ENCODE assay signal across 25 cellular contexts in genomic region chr3:2883292-2883691, GRCh38.
DNase-seq lines count a peak whose midpoint lies in the region; FAIRE-seq and TF ChIP-seq lines count a peak whose summit lies in the region.
"Had no signal": no experiment of that assay in that cellular context is flagged by ENCODE, and none has a peak within 500 bp of the region (broad histone marks: within the 10 kb centered on the region; RNA-seq: fewer than 3 reads in every experiment).

No MANE protein-coding gene starts in this region.

- H3K4me2 ChIP-seq in H1 (ENCODE audit: insufficient read depth in 1 of 2, low read depth in 2 of 2, low read length in 2 of 2) = no peak overlapping the region
- H3K4me2 ChIP-seq: BLaER1 had no signal

- no peak overlapping the region for H4K91ac ChIP-seq in H1 (replicated peaks; ENCODE audit: insufficient read length, low read length)

- H4K20me1 ChIP-seq in H1 (replicated peaks in 1 of 2; ENCODE audit: control insufficient read depth in 1 of 2, insufficient read depth in 2 of 2, low read length in 2 of 2) = no peaks in the 10 kb centered on the region
- H4K20me1 ChIP-seq: BLaER1 had no signal

- 98% methylated on average over 3 of the region's 3 CpGs; no CpG with 5 or more reads in 1 of the 2 experiments for WGBS in H1 (ENCODE audit: extremely low coverage in 1 of 2, insufficient coverage in 1 of 2, insufficient read length in 1 of 2, insufficient replicate concordance in 2 of 2, low coverage in 1 of 2, low lambda C conversion rate in 2 of 2, missing lambda C conversion rate in 1 of 2), 2 experiments

- H3K4me1 ChIP-seq in H1 (replicated peaks in 1 of 4; ENCODE audit: control insufficient read depth in 3 of 4, insufficient read depth in 4 of 4, low read length in 3 of 4) (no peaks in the 10 kb centered on the region), neuron (ENCODE audit: insufficient read depth, low read length) (peaks cover 6% of the 10 kb centered on the region)
- H3K4me1 ChIP-seq: BE2C, BLaER1 had no signal

- CTCF ChIA-PET in H1 (lab: Charles Lee; ENCODE audit: partially characterized antibody) = no interaction called here

- H3K9me3 ChIP-seq in H1 (ENCODE audit: insufficient read depth in 2 of 2, low read depth in 1 of 2, low read length in 1 of 2) (no peaks in the 10 kb centered on the region), neuron (ENCODE audit: low read length) (no peaks in the 10 kb centered on the region)
- H3K9me3 ChIP-seq: BE2C, BLaER1 had no signal

- H3K79me1 ChIP-seq in H1 (ENCODE audit: low read depth, low read length) = no peaks in the 10 kb centered on the region

- no peak overlapping the region for H2AK5ac ChIP-seq in H1 (ENCODE audit: low read depth, low read length)

- TF ChIP-seq CTCF in H1 (IDR thresholded peaks at IDR 0.05; ENCODE audit: control extremely low read depth in 1 of 3, insufficient read depth in 1 of 3, low read depth in 1 of 3, low read length in 3 of 3) = no peak
- no peak for TF ChIP-seq CTCF in GM13977 (IDR thresholded peaks at IDR 0.05; ENCODE audit: extremely low read depth, insufficient read depth, missing control alignments)

- 0 out of 2 replicates have a peak overlapping the region, but pooled peaks have one; percentile 67 for H2AFZ ChIP-seq in H1 (ENCODE audit: low read length)
- peak overlapping the region; percentile 5 for H2AFZ ChIP-seq in neuron (ENCODE audit: low read depth, low read length)

- no peak overlapping the region for H3K56ac ChIP-seq in H1 (replicated peaks; ENCODE audit: insufficient read length, low read depth, low read length)

- in situ Hi-C loops in GM13977 (cut with MboI; ENCODE audit: low pct_unique_long_range_greater_than_20kb, low sequenced_read_pairs, unreplicated experiment) = no loop called here

- H4K5ac ChIP-seq in H1 (ENCODE audit: insufficient read length, low read depth, low read length) = no peak overlapping the region

- H3K23me2 ChIP-seq in H1 (ENCODE audit: low read depth, low read length) = no peaks in the 10 kb centered on the region

- no peak overlapping the region for H4K8ac ChIP-seq in H1 (ENCODE audit: extremely low read depth, insufficient read depth, low read length)

- no peak overlapping the region for H3K27ac ChIP-seq in H1 (ENCODE audit: low read depth, low read length)
- H3K27ac ChIP-seq: BLaER1 had no signal

- H3K27me3 ChIP-seq in H1 (replicated peaks in 1 of 4; ENCODE audit: control insufficient read depth in 3 of 4, extremely low read depth in 1 of 4, insufficient read depth in 3 of 4, low read length in 3 of 4) (no peaks in the 10 kb centered on the region), neuron (ENCODE audit: insufficient read depth, low read length) (no peaks in the 10 kb centered on the region)
- H3K27me3 ChIP-seq: BE2C, BLaER1 had no signal

- no peak overlapping the region for H3K14ac ChIP-seq in H1 (ENCODE audit: insufficient read length)

- TF ChIP-seq POLR2A in H1 (IDR thresholded peaks at IDR 0.05; ENCODE audit: control extremely low read depth in 1 of 2, low read depth in 2 of 2, low read length in 2 of 2) = no peak
- no peak for TF ChIP-seq POLR2A in GM12891 (IDR thresholded peaks at IDR 0.05; ENCODE audit: low read depth, low read length)

- DNase-seq in H1 (ENCODE audit: low read depth in 1 of 2, low spot score in 2 of 2) (no peak), retina (peak; percentile 43), GM13977 (ENCODE audit: low spot score) (no peak), NCI-H1417 (lab: John Stamatoyannopoulos, UW) (no peak), GM12891 (ENCODE audit: insufficient read length, low spot score) (no peak)
- DNase-seq: 8988T; ACHN; BE2C; C1 segment of cervical spinal cord; CD4-positive, alpha-beta memory T cell; CD4-positive, CD25-positive, alpha-beta regulatory T cell; CD8-positive, alpha-beta memory T cell; COR-L47; DMS 273 treated with DMSO at 0.1 percent for 48 hours; DMS153; DMS53; DMS79; DND-41; EL; GDM1 had no signal

- H2BK12ac ChIP-seq in H1 (ENCODE audit: low read depth, low read length) = no peak overlapping the region

- TF ChIP-seq RAD21 in H1 (IDR thresholded peaks at IDR 0.05 in 1 of 2, conservative IDR thresholded peaks at IDR 0.05 in 1 of 2; ENCODE audit: low read depth in 2 of 2, low read length in 2 of 2) = no peak

- POLR2A ChIA-PET in H1 (lab: Charles Lee; ENCODE audit: partially characterized antibody) = no interaction called here

- no peak overlapping the region for H2BK15ac ChIP-seq in H1 (ENCODE audit: low read length)

- no peaks in the 10 kb centered on the region for H3K79me2 ChIP-seq in H1 (ENCODE audit: control insufficient read depth in 1 of 2, insufficient read depth in 2 of 2, low read length in 2 of 2)

- H3K36me3 ChIP-seq in H1 (ENCODE audit: control insufficient read depth in 2 of 4, insufficient read depth in 4 of 4, low read length in 3 of 4) = no peaks in the 10 kb centered on the region
- H3K36me3 ChIP-seq in neuron (ENCODE audit: insufficient read depth, low read length) = no peaks in the 10 kb centered on the region
- H3K36me3 ChIP-seq: BE2C, BLaER1 had no signal

- no peak overlapping the region for H2BK120ac ChIP-seq in H1 (replicated peaks; ENCODE audit: low read depth, low read length)

- no peak overlapping the region for H3K9ac ChIP-seq in H1 (replicated peaks in 1 of 4; ENCODE audit: extremely low read depth in 1 of 4, low read depth in 3 of 4, low read length in 3 of 4)
- H3K9ac ChIP-seq: BLaER1 had no signal

- H3K4me3 ChIP-seq in H1 (ENCODE audit: extremely low read depth in 1 of 4, insufficient read depth in 2 of 4, low read depth in 3 of 4, low read length in 4 of 4) (no peak overlapping the region), neuron (ENCODE audit: low read length) (no peak overlapping the region)
- H3K4me3 ChIP-seq: BLaER1, GM12878 had no signal

- no peak for TF ChIP-seq EP300 in H1 (IDR thresholded peaks at IDR 0.05; ENCODE audit: borderline replicate concordance in 1 of 2, low read depth in 2 of 2, low read length in 2 of 2)

- FAIRE-seq in H1 (lab: Jason Lieb, UNC) = no peak
- FAIRE-seq in GM12891 (lab: Jason Lieb, UNC) = no peak
- FAIRE-seq: A204.1, GM12878, GM18507 had no signal

- H3K4ac ChIP-seq in H1 (replicated peaks; ENCODE audit: insufficient read length, low read depth, low read length) = no peak overlapping the region

- H2BK5ac ChIP-seq in H1 (ENCODE audit: low read depth, low read length) = no peak overlapping the region

- no peak overlapping the region for H3K18ac ChIP-seq in H1 (ENCODE audit: extremely low read depth, low read length)

- H2BK20ac ChIP-seq in H1 (ENCODE audit: low read length) = no peak overlapping the region

- H3K23ac ChIP-seq in H1 (ENCODE audit: insufficient read length) = no peak overlapping the region

TF ChIP-seq in H1, 55 proteins besides CTCF, POLR2A, EP300 and RAD21:
- no peak for TF ChIP-seq ATF3 (IDR thresholded peaks at IDR 0.05; ENCODE audit: insufficient read depth, low read depth, low read length)

TF ChIP-seq in GM12891, 5 proteins besides CTCF, POLR2A, EP300 and RAD21:
- no peak for TF ChIP-seq TAF1 (IDR thresholded peaks at IDR 0.05; ENCODE audit: low read depth, low read length)
- no peak for TF ChIP-seq POLR2AphosphoS5 (IDR thresholded peaks at IDR 0.05; ENCODE audit: low read depth, low read length)
- TF ChIP-seq PAX5 (IDR thresholded peaks at IDR 0.05; ENCODE audit: insufficient read depth, low read length, severe bottlenecking) = no peak
- no peak for TF ChIP-seq POU2F2 (IDR thresholded peaks at IDR 0.05; ENCODE audit: low read depth, low read length)
- TF ChIP-seq SPI1 (IDR thresholded peaks at IDR 0.05; ENCODE audit: low read depth, low read length) = no peak
TF ChIP-seq in GM12891: peak in this region for 0.
